Comparison of ENCODE assay signal across 9 cellular contexts in the genomic region with DNA sequence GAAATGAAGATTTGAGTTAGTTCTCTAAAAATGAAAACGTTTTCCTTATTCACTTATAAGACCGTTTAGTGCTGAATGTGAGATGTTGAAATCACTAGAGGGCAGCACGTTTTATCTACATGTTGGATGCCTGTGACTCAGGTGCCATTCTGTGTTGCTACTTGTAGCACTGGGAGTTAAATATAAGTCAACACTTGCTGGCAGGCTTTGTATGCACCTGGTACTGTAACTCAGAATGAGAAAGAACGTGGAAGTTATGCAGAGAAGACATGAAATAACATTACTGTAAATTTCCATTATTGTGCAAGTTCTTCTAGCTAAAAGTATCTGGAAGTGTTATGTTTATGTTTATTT. TPM values are rescaled to one million over a fixed set of nuclear protein-coding genes. Genes with fewer than 3 reads are reported as not detected.
DNase-seq lines count a peak whose midpoint lies in the region; ATAC-seq and TF ChIP-seq lines count a peak whose summit lies in the region.
"Had no signal": no experiment of that assay in that cellular context is flagged by ENCODE, and none has a peak within 500 bp of the region (broad histone marks: within the 10 kb centered on the region; RNA-seq: fewer than 3 reads in every experiment).

No MANE protein-coding gene starts in this region.

- no peak overlapping the region for H3K4me3 ChIP-seq in NB4 (ENCODE audit: low read depth, low read length)
- no peak overlapping the region for H3K4me3 ChIP-seq in WERI-Rb-1 (ENCODE audit: low read depth, low read length)
- H3K4me3 ChIP-seq in iPS DF 6.9 (ENCODE audit: low read length): no peak overlapping the region
- H3K4me3 ChIP-seq in uterus: no peak overlapping the region
- H3K4me3 ChIP-seq: SJSA1 had no signal

- ATAC-seq in GM21360 (IDR thresholded peaks at IDR 0.05; ENCODE audit: unreplicated experiment) (peak; percentile 84), HG03025 (IDR thresholded peaks at IDR 0.05; ENCODE audit: low FRiP score, unreplicated experiment) (no peak)

- no peaks in the 10 kb centered on the region for H3K4me1 ChIP-seq in iPS DF 6.9 (ENCODE audit: control insufficient read depth, insufficient read depth, low read length)
- no peaks in the 10 kb centered on the region for H3K4me1 ChIP-seq in uterus

- TF ChIP-seq POLR2A in NB4 (IDR thresholded peaks at IDR 0.05; ENCODE audit: extremely low read depth, insufficient read length) (no peak), uterus (IDR thresholded peaks at IDR 0.05) (no peak)

- peak; percentile 21 for DNase-seq in D341Med (ENCODE audit: low spot score)
- DNase-seq in NB4 (ENCODE audit: low read depth): peak; percentile 81
- DNase-seq in WERI-Rb-1: no peak
- peak; percentile 7 for DNase-seq in iPS DF 6.9 (ENCODE audit: low read depth, low spot score)
- DNase-seq in uterus: peak in 1 of 2 donors; percentile 28
- no peak for DNase-seq in activated gamma-delta T cell (lab: John Stamatoyannopoulos, UW)

- TF ChIP-seq CTCF in NB4 (IDR thresholded peaks at IDR 0.05; ENCODE audit: low read depth, low read length): no peak
- TF ChIP-seq CTCF in WERI-Rb-1 (IDR thresholded peaks at IDR 0.05; ENCODE audit: low read depth, low read length): 0 out of 2 replicates have a peak, but pooled peaks have one; percentile 10
- TF ChIP-seq CTCF in uterus (IDR thresholded peaks at IDR 0.05): peak in 3 of 4 experiments; percentile 27 to 50 (median 36)

- no peaks in the 10 kb centered on the region for H3K9me3 ChIP-seq in WERI-Rb-1 (ENCODE audit: severe bottlenecking)
- H3K9me3 ChIP-seq in iPS DF 6.9 (ENCODE audit: control insufficient read depth, insufficient read depth, low read length): no peaks in the 10 kb centered on the region
- no peaks in the 10 kb centered on the region for H3K9me3 ChIP-seq in uterus
- H3K9me3 ChIP-seq: SJSA1 had no signal

- H3K27ac ChIP-seq in WERI-Rb-1 (no peak overlapping the region), iPS DF 6.9 (ENCODE audit: low read length) (no peak overlapping the region), uterus (peak overlapping the region; percentile 7 to 38)

- H3K36me3 ChIP-seq in WERI-Rb-1: peaks cover 4% of the 10 kb centered on the region; the same call in 1 of the 2 replicates
- no peaks in the 10 kb centered on the region for H3K36me3 ChIP-seq in iPS DF 6.9 (ENCODE audit: control insufficient read depth, insufficient read depth, low read length)
- no peaks in the 10 kb centered on the region for H3K36me3 ChIP-seq in uterus

- WGBS in iPS DF 6.9 (ENCODE audit: insufficient coverage, insufficient read length): no CpG with 5 or more reads among the region's 4 CpGs

- H3K27me3 ChIP-seq in WERI-Rb-1 (ENCODE audit: insufficient read depth, low read depth, severe bottlenecking) (no peaks in the 10 kb centered on the region), iPS DF 6.9 (ENCODE audit: control insufficient read depth, insufficient read depth, low read length) (no peaks in the 10 kb centered on the region), uterus (no peaks in the 10 kb centered on the region)
- H3K27me3 ChIP-seq: SJSA1 had no signal

- intact Hi-C loops in uterus (cut with DNase I; ENCODE audit: low total_unique reads): no loop called here

RNA-seq across cellular contexts. Expression of a gene that starts 45.9 kb away (rescaled TPM):
- total RNA-seq in uterus: 10 to 100 TPM in 3 of 4 donors, 1 to 10 TPM in 1; 3.8 to 36.6 (median 22.9) TPM

Comparison
In these comparisons a context has a peak if more than half of its experiments do, and no peak if none do; other contexts are left out.
1. DNase-seq: peak in D341Med (single experiment), NB4 (single experiment) and iPS DF 6.9 (single experiment); none in WERI-Rb-1 (single experiment) and activated gamma-delta T cell (single experiment).
2. H3K27ac ChIP-seq: peak in uterus (2 of 2); none in WERI-Rb-1 (single experiment) and iPS DF 6.9 (single experiment).